ENCODE assay signal across 9 cellular contexts in the genomic region with DNA sequence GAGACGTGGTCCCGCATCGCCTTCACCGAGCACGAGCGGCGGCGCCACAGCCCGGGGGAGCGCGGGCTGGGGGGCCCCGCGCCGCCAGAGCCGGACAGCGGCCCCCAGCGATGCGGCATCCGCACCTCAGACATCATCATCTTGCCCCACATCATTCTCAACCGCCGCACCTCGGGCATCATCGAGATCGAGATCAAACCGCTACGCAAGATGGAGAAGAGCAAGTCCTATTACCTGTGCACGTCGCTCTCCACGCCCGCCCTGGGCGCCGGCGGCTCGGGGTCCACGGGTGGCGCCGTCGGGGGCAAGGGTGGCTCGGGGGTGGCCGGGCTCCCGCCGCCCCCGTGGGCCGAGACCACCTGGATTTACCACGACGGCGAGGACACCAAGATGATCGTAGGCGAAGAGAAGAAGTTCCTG. TPM values are rescaled to one million over a fixed set of nuclear protein-coding genes. Genes with fewer than 3 reads are reported as not detected.
DNase-seq lines count a peak whose midpoint lies in the region; ATAC-seq, FAIRE-seq and TF ChIP-seq lines count a peak whose summit lies in the region.
"Had no signal": no experiment of that assay in that cellular context is flagged by ENCODE, and none has a peak within 500 bp of the region (broad histone marks: within the 10 kb centered on the region; RNA-seq: fewer than 3 reads in every experiment).

No MANE protein-coding gene starts in this region.

- peak overlapping the region; percentile 65 for H3K27ac Mint-ChIP-seq in activated CD4-positive, alpha-beta T cell treated with anti-CD3 and anti-CD28 coated beads, Interleukin-2, amount 10 ng/mL, durations not matched to agents 7 days and 5 days
- H3K27ac Mint-ChIP-seq in endodermal cell: no peak overlapping the region

- peaks cover 3% of the 10 kb centered on the region for H3K9me3 Mint-ChIP-seq in activated CD4-positive, alpha-beta T cell treated with anti-CD3 and anti-CD28 coated beads, Interleukin-2, amount 10 ng/mL, durations not matched to agents 7 days and 5 days
- no peaks in the 10 kb centered on the region for H3K9me3 Mint-ChIP-seq in endodermal cell

- FAIRE-seq in GM12891 (lab: Jason Lieb, UNC): no peak

- H3K4me1 ChIP-seq in endodermal cell (ENCODE audit: control insufficient read depth, insufficient read depth, low read length) (no peaks in the 10 kb centered on the region), neuron (ENCODE audit: insufficient read depth, low read length) (peaks cover 31% of the 10 kb centered on the region)

- WGBS in endodermal cell (ENCODE audit: insufficient coverage in 1 of 2, insufficient read length in 1 of 2), 2 experiments: 0 to 1% methylated on average over 27 to 49 of the region's 49 CpGs

- DNase-seq in Daoy (ENCODE audit: low read depth): peak; percentile 20
- peak; percentile 52 for DNase-seq in activated CD4-positive, alpha-beta T cell treated with anti-CD3 and anti-CD28 coated beads, Interleukin-2, amount 10 ng/mL, durations not matched to agents 7 days and 5 days
- peak; percentile 73 for DNase-seq in endodermal cell
- DNase-seq in cerebellum (ENCODE audit: low spot score): no peak
- no peak for DNase-seq in GM12891 (ENCODE audit: insufficient read length, low spot score)
- no peak for DNase-seq in NCI-H187 treated with DMSO at 0.1 percent for 48 hours (lab: John Stamatoyannopoulos, UW)

- POLR2A ChIA-PET in activated CD4-positive, alpha-beta T cell treated with anti-CD3 and anti-CD28 coated beads, Interleukin-2, amount 10 ng/mL, durations not matched to agents 7 days and 5 days (lab: Charles Lee): interaction anchor here (0.9 kb wide), 1 partner anchor 274 kb away, joined by 3 read pairs; no protein-coding TSS in a partner anchor

- no peak for TF ChIP-seq CTCF in endodermal cell (conservative IDR thresholded peaks at IDR 0.05)

- H3K36me3 Mint-ChIP-seq in activated CD4-positive, alpha-beta T cell treated with anti-CD3 and anti-CD28 coated beads, Interleukin-2, amount 10 ng/mL, durations not matched to agents 7 days and 5 days (ENCODE audit: low read depth): peaks cover 14% of the 10 kb centered on the region
- peaks cover 1% of the 10 kb centered on the region for H3K36me3 Mint-ChIP-seq in endodermal cell (ENCODE audit: low read depth)

- H3K27me3 Mint-ChIP-seq in activated CD4-positive, alpha-beta T cell treated with anti-CD3 and anti-CD28 coated beads, Interleukin-2, amount 10 ng/mL, durations not matched to agents 7 days and 5 days: peaks cover 2% of the 10 kb centered on the region
- peaks cover 28% of the 10 kb centered on the region for H3K27me3 Mint-ChIP-seq in endodermal cell (ENCODE audit: insufficient read depth)

- H3K9me3 ChIP-seq in endodermal cell (ENCODE audit: control insufficient read depth, low read length) (no peaks in the 10 kb centered on the region), neuron (ENCODE audit: low read length) (no peaks in the 10 kb centered on the region)

- peaks cover 28% of the 10 kb centered on the region for H3K27me3 ChIP-seq in endodermal cell (ENCODE audit: control insufficient read depth, insufficient read depth, low read length, poor library complexity, severe bottlenecking)
- H3K27me3 ChIP-seq in neuron (ENCODE audit: insufficient read depth, low read length): no peaks in the 10 kb centered on the region

- no peaks in the 10 kb centered on the region for H3K36me3 ChIP-seq in endodermal cell (ENCODE audit: control insufficient read depth, insufficient read depth, low read length)
- no peaks in the 10 kb centered on the region for H3K36me3 ChIP-seq in neuron (ENCODE audit: insufficient read depth, low read length)

- peak overlapping the region; percentile 93 for H3K4me3 Mint-ChIP-seq in activated CD4-positive, alpha-beta T cell treated with anti-CD3 and anti-CD28 coated beads, Interleukin-2, amount 10 ng/mL, durations not matched to agents 7 days and 5 days
- H3K4me3 Mint-ChIP-seq in endodermal cell: peak overlapping the region; percentile 82

- CTCF ChIA-PET in activated CD4-positive, alpha-beta T cell treated with anti-CD3 and anti-CD28 coated beads, Interleukin-2, amount 10 ng/mL, durations not matched to agents 7 days and 5 days (lab: Charles Lee): interaction anchor here (1.1 to 2.7 kb wide), 7 partner anchors 11 to 320 kb away, joined by 3 to 32 read pairs (median 5); a partner anchor contains a TSS

- peak overlapping the region; percentile 64 for H3K9ac ChIP-seq in endodermal cell (ENCODE audit: extremely low read depth, low read length, poor library complexity, severe bottlenecking)

- H3K4me3 ChIP-seq in endodermal cell (ENCODE audit: low read length) (peak overlapping the region; percentile 85), neuron (ENCODE audit: low read length) (peak overlapping the region; percentile 86)

- H3K4me1 Mint-ChIP-seq in activated CD4-positive, alpha-beta T cell treated with anti-CD3 and anti-CD28 coated beads, Interleukin-2, amount 10 ng/mL, durations not matched to agents 7 days and 5 days: peaks cover 60% of the 10 kb centered on the region
- H3K4me1 Mint-ChIP-seq in endodermal cell: peaks cover 25% of the 10 kb centered on the region

- H3K27ac ChIP-seq in endodermal cell (ENCODE audit: low read depth, low read length): no peak overlapping the region

- ATAC-seq in HG03159 (IDR thresholded peaks at IDR 0.05; ENCODE audit: unreplicated experiment): peak; percentile 1

- TF ChIP-seq POLR2A in GM12891 (IDR thresholded peaks at IDR 0.05; ENCODE audit: low read depth, low read length): no peak

- peak overlapping the region; percentile 86 for H2AFZ ChIP-seq in neuron (ENCODE audit: low read depth, low read length)

TF ChIP-seq in GM12891, 5 proteins besides CTCF, POLR2A, EP300 and RAD21:
- TF ChIP-seq POU2F2 (IDR thresholded peaks at IDR 0.05; ENCODE audit: low read depth, low read length): no peak
- no peak for TF ChIP-seq PAX5 (IDR thresholded peaks at IDR 0.05; ENCODE audit: insufficient read depth, low read length, severe bottlenecking)
- TF ChIP-seq POLR2AphosphoS5 (IDR thresholded peaks at IDR 0.05; ENCODE audit: low read depth, low read length): no peak
- no peak for TF ChIP-seq TAF1 (IDR thresholded peaks at IDR 0.05; ENCODE audit: low read depth, low read length)
- no peak for TF ChIP-seq SPI1 (IDR thresholded peaks at IDR 0.05; ENCODE audit: low read depth, low read length)

RNA-seq across cellular contexts. Expression of a gene that starts 0.7 kb away (rescaled TPM):
- 2.7 and 2.9 TPM in 2 replicates for total RNA-seq in Daoy (2014; rRNA removed; shearing (Covaris generic))
- total RNA-seq in activated CD4-positive, alpha-beta T cell treated with anti-CD3 and anti-CD28 coated beads, Interleukin-2, amount 10 ng/mL, durations not matched to agents 7 days and 5 days: 1 to 10 TPM; 6.2 to 6.3 TPM
- total RNA-seq in endodermal cell: 10 to 100 TPM; 14.7 to 17.9 TPM
- 9.2 TPM for polyA plus RNA-seq in endodermal cell (2013, experiment 1 of 2)
- polyA plus RNA-seq in endodermal cell (2013, experiment 2 of 2): 7.6 TPM
- 10.4 TPM for total RNA-seq in cerebellum
- polyA plus RNA-seq in GM12891 (2012; ENCODE audit: low read depth, missing spikeins): 3.6 TPM

RNA-seq across cellular contexts. Expression of a gene that starts 49.6 kb away (rescaled TPM):
- 0.34 and 0.54 TPM in 2 replicates for total RNA-seq in Daoy (2014; rRNA removed; shearing (Covaris generic))
- total RNA-seq in activated CD4-positive, alpha-beta T cell treated with anti-CD3 and anti-CD28 coated beads, Interleukin-2, amount 10 ng/mL, durations not matched to agents 7 days and 5 days: under 1 TPM; 0.48 to 0.60 TPM
- total RNA-seq in endodermal cell (10 to 100 TPM; 10.2 to 20.9 TPM), cerebellum (5.8 TPM)
- polyA plus RNA-seq in endodermal cell (2013, experiment 1 of 2): 19.9 TPM
- 19.3 TPM for polyA plus RNA-seq in endodermal cell (2013, experiment 2 of 2)
- 3.7 TPM for polyA plus RNA-seq in GM12891 (2012; ENCODE audit: low read depth, missing spikeins)
- total RNA-seq: T-helper 1 cell treated with Interleukin-12 subunit alpha and Interleukin-12 subunit beta and Interleukin-4 antibody, amounts not matched to agents 30 ng/mL and 1 ng/mL, for 36 hours had no signal

Comparison
In these comparisons a context has a peak if more than half of its experiments do, and no peak if none do; other contexts are left out.
1. DNase-seq: peak in Daoy (single experiment), activated CD4-positive, alpha-beta T cell treated with anti-CD3 and anti-CD28 coated beads, Interleukin-2, amount 10 ng/mL, durations not matched to agents 7 days and 5 days (single experiment) and endodermal cell (single experiment); none in cerebellum (single experiment), GM12891 (single experiment) and NCI-H187 treated with DMSO at 0.1 percent for 48 hours (single experiment).